In genomic region chr3:567488-568173, GRCh38 we compare ENCODE assay signal across 19 cellular contexts.
DNase-seq lines count a peak whose midpoint lies in the region; ATAC-seq lines count a peak whose summit lies in the region.
"Had no signal": no experiment of that assay in that cellular context is flagged by ENCODE, and none has a peak within 500 bp of the region (broad histone marks: within the 10 kb centered on the region; RNA-seq: fewer than 3 reads in every experiment).

No MANE protein-coding gene starts in this region.

- DNase-seq in NCI-H2171 treated with DMSO at 0.1 percent for 48 hours (lab: John Stamatoyannopoulos, UW) (peak; percentile 12), NCI-H2171 (lab: John Stamatoyannopoulos, UW) (no peak), NCI-H524 treated with DMSO at 0.1 percent for 48 hours (lab: John Stamatoyannopoulos, UW) (peak; percentile 21), SK-N-MC (ENCODE audit: low read depth, low spot score) (peak; percentile 30), T-helper 17 cell (no peak)
- no peak for DNase-seq in stimulated activated CD4-positive, alpha-beta T cell treated with anti-CD3 and anti-CD28 coated beads, Interleukin-4, amount 100 ng/mL, for 1 hour
- DNase-seq in stimulated activated naive CD8-positive, alpha-beta T cell treated with anti-CD3 and anti-CD28 coated beads, Interleukin-15, amount 100 ng/mL, for 72 hours = no peak
- DNase-seq: CD4-positive, alpha-beta memory T cell; DMS53; DND-41; EL; GOT3; H7; HFFc6 had no signal

- H3K4me3 Mint-ChIP-seq in stimulated activated naive CD8-positive, alpha-beta T cell treated with anti-CD3 and anti-CD28 coated beads, Interleukin-15, amount 100 ng/mL, for 72 hours = no peak overlapping the region
- no peak overlapping the region for H3K4me3 Mint-ChIP-seq in T-helper 17 cell
- H3K4me3 Mint-ChIP-seq: CD14-positive monocyte; CD4-positive, alpha-beta memory T cell; HFFc6 had no signal

- H3K9ac ChIP-seq in SK-N-MC (ENCODE audit: insufficient read length) = no peak overlapping the region
- H3K9ac ChIP-seq: BLaER1 had no signal

- no peak overlapping the region for H3K27ac ChIP-seq in SK-N-MC
- H3K27ac ChIP-seq: 22Rv1, BLaER1 had no signal

- no peak overlapping the region; the same call in 1 of the 2 replicates for H3K4me3 ChIP-seq in SK-N-MC
- H3K4me3 ChIP-seq: BLaER1, GM12878 had no signal

- H3K9me3 Mint-ChIP-seq in stimulated activated naive CD8-positive, alpha-beta T cell treated with anti-CD3 and anti-CD28 coated beads, Interleukin-15, amount 100 ng/mL, for 72 hours = peaks cover 0 to 12% of the 10 kb centered on the region in 2 donors

- no peak overlapping the region for H3K27ac Mint-ChIP-seq in stimulated activated naive CD8-positive, alpha-beta T cell treated with anti-CD3 and anti-CD28 coated beads, Interleukin-15, amount 100 ng/mL, for 72 hours
- no peak overlapping the region for H3K27ac Mint-ChIP-seq in T-helper 17 cell
- H3K27ac Mint-ChIP-seq: CD14-positive monocyte; CD4-positive, alpha-beta memory T cell; HFFc6 had no signal

- H3K4me1 Mint-ChIP-seq in stimulated activated naive CD8-positive, alpha-beta T cell treated with anti-CD3 and anti-CD28 coated beads, Interleukin-15, amount 100 ng/mL, for 72 hours = no peaks in the 10 kb centered on the region
- H3K4me1 Mint-ChIP-seq in T-helper 17 cell = no peaks in the 10 kb centered on the region
- H3K4me1 Mint-ChIP-seq: CD14-positive monocyte; CD4-positive, alpha-beta memory T cell had no signal

- no peaks in the 10 kb centered on the region for H3K36me3 ChIP-seq in SK-N-MC (ENCODE audit: insufficient read depth, low read length)
- H3K36me3 ChIP-seq: BLaER1 had no signal

- no peaks in the 10 kb centered on the region for H3K27me3 Mint-ChIP-seq in stimulated activated naive CD8-positive, alpha-beta T cell treated with anti-CD3 and anti-CD28 coated beads, Interleukin-15, amount 100 ng/mL, for 72 hours
- H3K27me3 Mint-ChIP-seq in T-helper 17 cell = no peaks in the 10 kb centered on the region
- H3K27me3 Mint-ChIP-seq: CD4-positive, alpha-beta memory T cell had no signal

- ATAC-seq in stimulated activated naive CD8-positive, alpha-beta T cell treated with anti-CD3 and anti-CD28 coated beads, Interleukin-15, amount 100 ng/mL, for 72 hours = no peak
- ATAC-seq in T-helper 17 cell = no peak
- ATAC-seq: GM12878, HCT116 had no signal

- H3K36me3 Mint-ChIP-seq in T-helper 17 cell (ENCODE audit: low read depth) = no peaks in the 10 kb centered on the region
- H3K36me3 Mint-ChIP-seq: CD14-positive monocyte; CD4-positive, alpha-beta memory T cell had no signal

- H3K9me3 ChIP-seq in SK-N-MC (ENCODE audit: low read depth, low read length) (no peaks in the 10 kb centered on the region), T-helper 17 cell (ENCODE audit: control insufficient read depth, low read length, poor library complexity, severe bottlenecking) (no peaks in the 10 kb centered on the region)
- H3K9me3 ChIP-seq: BLaER1 had no signal

Comparison
In these comparisons a context has a peak if more than half of its experiments do, and no peak if none do; other contexts are left out.
1. DNase-seq: peak in NCI-H2171 treated with DMSO at 0.1 percent for 48 hours (single experiment), NCI-H524 treated with DMSO at 0.1 percent for 48 hours (single experiment) and SK-N-MC (single experiment); none in NCI-H2171 (single experiment), stimulated activated CD4-positive, alpha-beta T cell treated with anti-CD3 and anti-CD28 coated beads, Interleukin-4, amount 100 ng/mL, for 1 hour (single experiment), stimulated activated naive CD8-positive, alpha-beta T cell treated with anti-CD3 and anti-CD28 coated beads, Interleukin-15, amount 100 ng/mL, for 72 hours (0 of 2) and T-helper 17 cell (0 of 3).